Comparison of ENCODE assay signal across 15 cellular contexts in genomic region chr20:25020345-25020744, GRCh38. TPM values are rescaled to one million over a fixed set of nuclear protein-coding genes. Genes with fewer than 3 reads are reported as not detected.
DNase-seq lines count a peak whose midpoint lies in the region; ATAC-seq, FAIRE-seq and TF ChIP-seq lines count a peak whose summit lies in the region.
"Had no signal": no experiment of that assay in that cellular context is flagged by ENCODE, and none has a peak within 500 bp of the region (broad histone marks: within the 10 kb centered on the region; RNA-seq: fewer than 3 reads in every experiment).

No MANE protein-coding gene starts in this region.

- POLR2A ChIA-PET in H1 (lab: Charles Lee; ENCODE audit: partially characterized antibody) (interaction anchor here (1.1 kb wide), 1 partner anchor 14 kb away, joined by 4 read pairs; no protein-coding TSS in a partner anchor), SK-N-SH (lab: Yijun Ruan, JAX) (no interaction called here)

- H3K4me2 ChIP-seq in H1 (ENCODE audit: insufficient read depth in 1 of 2, low read depth in 2 of 2, low read length in 2 of 2) (no peak overlapping the region), SK-N-SH (no peak overlapping the region)
- H3K4me2 ChIP-seq: BLaER1 had no signal

- H3K9ac ChIP-seq in H1 (replicated peaks in 1 of 4; ENCODE audit: extremely low read depth in 1 of 4, low read depth in 3 of 4, low read length in 3 of 4): no peak overlapping the region
- H3K9ac ChIP-seq in SK-N-SH: no peak overlapping the region
- H3K9ac ChIP-seq: BLaER1 had no signal

- no peak overlapping the region for H2AFZ ChIP-seq in H1 (ENCODE audit: low read length)
- no peak overlapping the region for H2AFZ ChIP-seq in SK-N-SH (ENCODE audit: low read depth)

- no peak overlapping the region for H4K8ac ChIP-seq in H1 (ENCODE audit: extremely low read depth, insufficient read depth, low read length)

- H3K4me3 ChIP-seq in H1 (ENCODE audit: extremely low read depth in 1 of 4, insufficient read depth in 2 of 4, low read depth in 3 of 4, low read length in 4 of 4) (no peak overlapping the region), sigmoid colon (no peak overlapping the region), upper lobe of right lung (no peak overlapping the region), SK-N-SH (ENCODE audit: low read depth in 2 of 2, low read length in 1 of 2) (no peak overlapping the region)
- H3K4me3 ChIP-seq: BLaER1 had no signal

- TF ChIP-seq EP300 in H1 (IDR thresholded peaks at IDR 0.05; ENCODE audit: borderline replicate concordance in 1 of 2, low read depth in 2 of 2, low read length in 2 of 2): no peak
- no peak for TF ChIP-seq EP300 in sigmoid colon (IDR thresholded peaks at IDR 0.05)
- TF ChIP-seq EP300 in SK-N-SH (IDR thresholded peaks at IDR 0.05; ENCODE audit: borderline replicate concordance in 1 of 2, low read depth in 1 of 2, low read length in 1 of 2): no peak

- no peak overlapping the region for H4K5ac ChIP-seq in H1 (ENCODE audit: insufficient read length, low read depth, low read length)

- no peaks in the 10 kb centered on the region for H3F3A ChIP-seq in SK-N-SH (replicated peaks; ENCODE audit: insufficient read depth)

- H3K27ac ChIP-seq in H1 (ENCODE audit: low read depth, low read length) (no peak overlapping the region), sigmoid colon (no peak overlapping the region), upper lobe of right lung (no peak overlapping the region), SK-N-SH (ENCODE audit: low read depth in 2 of 2, low read length in 1 of 2) (no peak overlapping the region)
- H3K27ac ChIP-seq: BLaER1 had no signal

- FAIRE-seq in H1 (lab: Jason Lieb, UNC): no peak

- TF ChIP-seq CTCF in H1 (IDR thresholded peaks at IDR 0.05; ENCODE audit: control extremely low read depth in 1 of 3, insufficient read depth in 1 of 3, low read depth in 1 of 3, low read length in 3 of 3) (no peak), sigmoid colon (IDR thresholded peaks at IDR 0.05) (no peak), upper lobe of right lung (IDR thresholded peaks at IDR 0.05) (no peak), SK-N-SH (IDR thresholded peaks at IDR 0.05) (no peak)

- H3K36me3 ChIP-seq in H1 (ENCODE audit: control insufficient read depth in 2 of 4, insufficient read depth in 4 of 4, low read length in 3 of 4) (no peaks in the 10 kb centered on the region), sigmoid colon (peaks cover 4 to 53% (median 17%) of the 10 kb centered on the region in 4 donors), upper lobe of right lung (peaks cover 30% of the 10 kb centered on the region), SK-N-SH (replicated peaks in 1 of 2; ENCODE audit: control insufficient read depth in 1 of 2, insufficient read depth in 2 of 2, low read length in 1 of 2) (no peaks in the 10 kb centered on the region)

- no peaks in the 10 kb centered on the region for H3K9me2 ChIP-seq in SK-N-SH

- H2BK120ac ChIP-seq in H1 (replicated peaks; ENCODE audit: low read depth, low read length): no peak overlapping the region

- no peak overlapping the region for H3K4ac ChIP-seq in H1 (replicated peaks; ENCODE audit: insufficient read length, low read depth, low read length)

- H2BK20ac ChIP-seq in H1 (ENCODE audit: low read length): no peak overlapping the region

- H2AK5ac ChIP-seq in H1 (ENCODE audit: low read depth, low read length): no peak overlapping the region

- H3K23ac ChIP-seq in H1 (ENCODE audit: insufficient read length): no peak overlapping the region

- H3K79me1 ChIP-seq in H1 (ENCODE audit: low read depth, low read length): no peaks in the 10 kb centered on the region

- H3K9me3 ChIP-seq in H1 (ENCODE audit: insufficient read depth in 2 of 2, low read depth in 1 of 2, low read length in 1 of 2) (no peaks in the 10 kb centered on the region), sigmoid colon (no peaks in the 10 kb centered on the region), upper lobe of right lung (no peaks in the 10 kb centered on the region), SK-N-SH (no peaks in the 10 kb centered on the region)
- H3K9me3 ChIP-seq: BLaER1 had no signal

- peak overlapping the region; percentile 32 for H4K91ac ChIP-seq in H1 (replicated peaks; ENCODE audit: insufficient read length, low read length)

- H3K79me2 ChIP-seq in H1 (ENCODE audit: control insufficient read depth in 1 of 2, insufficient read depth in 2 of 2, low read length in 2 of 2) (no peaks in the 10 kb centered on the region), SK-N-SH (ENCODE audit: insufficient read depth) (no peaks in the 10 kb centered on the region)

- intact Hi-C loops in cardiac septum (cut with DNase I) (loop anchor here (2.0 kb wide), 1 partner anchor 16 kb away; no protein-coding TSS in a partner anchor), left ventricle myocardium superior (cut with micrococcal nuclease) (no loop called here), sigmoid colon (cut with DNase I) (no loop called here), upper lobe of right lung (cut with DNase I) (no loop called here)

- H3K4me1 ChIP-seq in H1 (replicated peaks in 1 of 4; ENCODE audit: control insufficient read depth in 3 of 4, insufficient read depth in 4 of 4, low read length in 3 of 4): peaks cover 0 to 7% (median 6%) of the 10 kb centered on the region in 4 experiments; a peak in 4 of 7 replicates
- no peaks in the 10 kb centered on the region for H3K4me1 ChIP-seq in sigmoid colon
- H3K4me1 ChIP-seq in upper lobe of right lung: peaks cover 14% of the 10 kb centered on the region
- H3K4me1 ChIP-seq in SK-N-SH (ENCODE audit: control insufficient read depth in 1 of 2, insufficient read depth in 2 of 2, low read depth in 1 of 2, low read length in 1 of 2): no peaks in the 10 kb centered on the region

- H3K56ac ChIP-seq in H1 (replicated peaks; ENCODE audit: insufficient read length, low read depth, low read length): no peak overlapping the region

- H2BK5ac ChIP-seq in H1 (ENCODE audit: low read depth, low read length): no peak overlapping the region

- peak; percentile 35 for DNase-seq in cardiac septum (ENCODE audit: low spot score)
- no peak for DNase-seq in left ventricle myocardium superior
- no peak for DNase-seq in H1 (ENCODE audit: low read depth in 1 of 2, low spot score in 2 of 2)
- DNase-seq in sigmoid colon: peak; percentile 15
- peak; percentile 29 for DNase-seq in upper lobe of right lung
- DNase-seq in SK-N-SH: no peak
- no peak for DNase-seq in DMS53 treated with DMSO at 0.1 percent for 48 hours (lab: John Stamatoyannopoulos, UW; ENCODE audit: unreplicated experiment)
- DNase-seq in hypothalamus (lab: John Stamatoyannopoulos, UW): no peak
- DNase-seq: 8988T, DMS153, HCEC 1CT, NCI-H1417, NCI-H1930, NCI-H510A treated with DMSO at 0.1 percent for 48 hours had no signal

- no peaks in the 10 kb centered on the region; the same call in 1 of the 2 replicates for H3K23me2 ChIP-seq in H1 (ENCODE audit: low read depth, low read length)

- H3K18ac ChIP-seq in H1 (ENCODE audit: extremely low read depth, low read length): no peak overlapping the region

- H3K14ac ChIP-seq in H1 (ENCODE audit: insufficient read length): no peak overlapping the region

- CTCF ChIA-PET in H1 (lab: Charles Lee; ENCODE audit: partially characterized antibody) (interaction anchor here (0.5 to 1.6 kb wide), 3 partner anchors 46 to 587 kb away, joined by 3 to 5 read pairs (median 4); no protein-coding TSS in a partner anchor), SK-N-SH (lab: Yijun Ruan, JAX) (no interaction called here)

- 83% methylated on average over 5 of the region's 5 CpGs; no CpG with 5 or more reads in 1 of the 2 experiments for WGBS in H1 (ENCODE audit: extremely low coverage in 1 of 2, insufficient coverage in 1 of 2, insufficient read length in 1 of 2, insufficient replicate concordance in 2 of 2, low coverage in 1 of 2, low lambda C conversion rate in 2 of 2, missing lambda C conversion rate in 1 of 2), 2 experiments
- WGBS in sigmoid colon, 2 donors: 96% methylated on average over 5 of the region's 5 CpGs
- 73% methylated on average over 3 of the region's 5 CpGs for WGBS in SK-N-SH (ENCODE audit: low lambda C conversion rate)

- H4K20me1 ChIP-seq in H1 (replicated peaks in 1 of 2; ENCODE audit: control insufficient read depth in 1 of 2, insufficient read depth in 2 of 2, low read length in 2 of 2) (no peaks in the 10 kb centered on the region), SK-N-SH (ENCODE audit: insufficient read depth) (no peaks in the 10 kb centered on the region)

- TF ChIP-seq POLR2A in H1 (IDR thresholded peaks at IDR 0.05; ENCODE audit: control extremely low read depth in 1 of 2, low read depth in 2 of 2, low read length in 2 of 2) (no peak), sigmoid colon (IDR thresholded peaks at IDR 0.05) (no peak)

- H3K27me3 ChIP-seq in H1 (replicated peaks in 1 of 4; ENCODE audit: control insufficient read depth in 3 of 4, extremely low read depth in 1 of 4, insufficient read depth in 3 of 4, low read length in 3 of 4) (no peaks in the 10 kb centered on the region), sigmoid colon (no peaks in the 10 kb centered on the region), upper lobe of right lung (no peaks in the 10 kb centered on the region), SK-N-SH (ENCODE audit: insufficient read depth) (no peaks in the 10 kb centered on the region)
- H3K27me3 ChIP-seq: BLaER1 had no signal

- 0 out of 2 replicates have a peak overlapping the region, but pooled peaks have one; percentile 50 for H2BK12ac ChIP-seq in H1 (ENCODE audit: low read depth, low read length)

- ATAC-seq in left ventricle myocardium superior: no peak
- no peak for ATAC-seq in upper lobe of right lung

- TF ChIP-seq RAD21 in H1 (IDR thresholded peaks at IDR 0.05 in 1 of 2, conservative IDR thresholded peaks at IDR 0.05 in 1 of 2; ENCODE audit: low read depth in 2 of 2, low read length in 2 of 2): no peak
- no peak for TF ChIP-seq RAD21 in SK-N-SH (IDR thresholded peaks at IDR 0.05; ENCODE audit: low read length)

- H2BK15ac ChIP-seq in H1 (ENCODE audit: low read length): no peak overlapping the region

RNA-seq across cellular contexts. Expression of gene APMAP, which starts 27.8 kb away (rescaled TPM):
- total RNA-seq in cardiac septum (28.2 TPM), left ventricle myocardium superior (25.9 TPM), sigmoid colon (10 to 100 TPM; 22.7 to 35.3 (median 28.9) TPM), upper lobe of right lung (73.5 TPM)
- 63.6 and 66.0 TPM in 2 replicates for total RNA-seq in H1 (2021; fragmentation: NEBNext Ultra II Directional; extraction: Animal tissue kit (Norgen Biotek cat#: 25700))
- polyA plus RNA-seq in H1 (2011; rRNA removed) (31.3 and 38.1 TPM in 2 replicates), sigmoid colon (10 to 100 TPM in 2 of 3 donors, 1 to 10 TPM in 1; 9.6 to 55.8 (median 25.2) TPM), SK-N-SH (2012; rRNA removed) (107 and 115 TPM in 2 replicates)
- polyA plus RNA-seq in H1 (2011; cell fraction: cytosol; rRNA removed): 49.3 TPM
- 35.2 TPM for polyA plus RNA-seq in H1 (2011; cell fraction: nucleus; rRNA removed)
- 60.6 to 69.3 TPM (median 62.7 TPM) in 4 replicates for polyA plus RNA-seq in H1 (2012, experiment 1 of 2)
- 47.6 TPM for polyA plus RNA-seq in H1 (2012, experiment 2 of 2)
- polyA plus RNA-seq in H1 (2013, experiment 1 of 2): 72.9 TPM
- 82.4 TPM for polyA plus RNA-seq in H1 (2013, experiment 2 of 2)
- polyA minus RNA-seq in H1 (2011; rRNA and poly(A)+ RNA removed): 25.0 and 25.8 TPM in 2 replicates
- polyA minus RNA-seq in H1 (2011; cell fraction: cytosol; rRNA and poly(A)+ RNA removed): 15.6 TPM
- 17.7 TPM for polyA minus RNA-seq in H1 (2011; cell fraction: nucleus; rRNA and poly(A)+ RNA removed)
- polyA plus RNA-seq in SK-N-SH (2012; cell fraction: cytosol; rRNA removed): 123 and 130 TPM in 2 replicates
- polyA plus RNA-seq in SK-N-SH (2012; cell fraction: nucleus; rRNA removed): 81.8 and 94.1 TPM in 2 replicates

RNA-seq across cellular contexts. Expression of gene ACSS1, which starts 37.6 kb away (rescaled TPM):
- total RNA-seq in cardiac septum: 47.6 TPM
- total RNA-seq in left ventricle myocardium superior: 164 TPM
- 2.2 and 2.6 TPM in 2 replicates for total RNA-seq in H1 (2021; fragmentation: NEBNext Ultra II Directional; extraction: Animal tissue kit (Norgen Biotek cat#: 25700))
- 3.3 and 3.4 TPM in 2 replicates for polyA plus RNA-seq in H1 (2011; rRNA removed)
- polyA plus RNA-seq in H1 (2011; cell fraction: cytosol; rRNA removed): 3.7 TPM
- polyA plus RNA-seq in H1 (2011; cell fraction: nucleus; rRNA removed): 5.8 TPM
- polyA plus RNA-seq in H1 (2012, experiment 1 of 2): 2.6 to 4.3 TPM (median 3.7 TPM) in 4 replicates
- polyA plus RNA-seq in H1 (2012, experiment 2 of 2): 2.2 TPM
- polyA plus RNA-seq in H1 (2013, experiment 1 of 2): 1.2 TPM
- polyA plus RNA-seq in H1 (2013, experiment 2 of 2): 1.1 TPM
- 3.4 and 6.8 TPM in 2 replicates for polyA minus RNA-seq in H1 (2011; rRNA and poly(A)+ RNA removed)
- polyA minus RNA-seq in H1 (2011; cell fraction: cytosol; rRNA and poly(A)+ RNA removed): 2.1 TPM
- polyA minus RNA-seq in H1 (2011; cell fraction: nucleus; rRNA and poly(A)+ RNA removed): 2.3 TPM
- total RNA-seq in sigmoid colon: 10 to 100 TPM; 27.1 to 41.0 (median 30.5) TPM
- polyA plus RNA-seq in sigmoid colon: 10 to 100 TPM; 20.1 to 24.7 (median 21.0) TPM
- 37.2 TPM for total RNA-seq in upper lobe of right lung
- polyA plus RNA-seq in SK-N-SH (2012; rRNA removed): 1.3 and 2.0 TPM in 2 replicates
- 0.68 and 1.2 TPM in 2 replicates for polyA plus RNA-seq in SK-N-SH (2012; cell fraction: cytosol; rRNA removed)
- 3.3 and 4.9 TPM in 2 replicates for polyA plus RNA-seq in SK-N-SH (2012; cell fraction: nucleus; rRNA removed)

Comparison
In these comparisons a context has a peak if more than half of its experiments do, and no peak if none do; other contexts are left out.
1. DNase-seq: peak in cardiac septum (single experiment), sigmoid colon (single experiment) and upper lobe of right lung (single experiment); none in left ventricle myocardium superior (single experiment), H1 (0 of 2), SK-N-SH (single experiment), DMS53 treated with DMSO at 0.1 percent for 48 hours (single experiment) and hypothalamus (0 of 51).